Comparison of ENCODE assay signal across 33 cellular contexts in the genomic region with DNA sequence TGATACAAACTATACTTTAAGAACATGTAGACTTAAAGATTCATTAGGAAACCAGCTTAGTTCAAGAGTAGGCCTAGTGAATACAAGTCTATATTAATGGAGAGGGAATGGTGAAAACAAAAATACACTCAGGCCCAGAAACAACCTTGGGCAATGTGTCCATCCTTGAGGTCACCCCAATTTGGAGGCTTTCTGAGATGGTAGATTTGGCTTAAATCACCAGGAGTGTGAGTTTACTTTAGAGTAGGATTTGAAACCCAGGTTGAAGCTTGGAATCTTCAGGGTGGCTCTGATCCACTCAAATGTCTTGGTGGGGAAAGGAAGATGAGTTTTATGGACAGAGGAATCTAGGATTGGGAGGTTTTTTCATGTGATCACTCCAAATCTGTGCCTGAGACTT. TPM values are rescaled to one million over a fixed set of nuclear protein-coding genes. Genes with fewer than 3 reads are reported as not detected.
DNase-seq lines count a peak whose midpoint lies in the region; ATAC-seq and TF ChIP-seq lines count a peak whose summit lies in the region.
"Had no signal": no experiment of that assay in that cellular context is flagged by ENCODE, and none has a peak within 500 bp of the region (broad histone marks: within the 10 kb centered on the region; RNA-seq: fewer than 3 reads in every experiment).

No MANE protein-coding gene starts in this region.

- no TSS peak for BruUV-seq in Caco-2 (replicated peaks; lab: Mats Ljungman, UMichigan)

- H3K9me3 ChIP-seq in Caco-2, result no peaks in the 10 kb centered on the region
- H3K9me3 ChIP-seq: ascending aorta, BE2C, heart right ventricle, ovary, right atrium auricular region, spleen, stomach had no signal

- H3K27ac ChIP-seq in epithelial cell of prostate, result peak overlapping the region; percentile 82
- H3K27ac ChIP-seq: ascending aorta, ovary, spleen, stomach had no signal

- H3K27me3 ChIP-seq in Caco-2 (replicated peaks; ENCODE audit: control insufficient read depth, insufficient read depth, low read length), result no peaks in the 10 kb centered on the region
- H3K27me3 ChIP-seq: ascending aorta, BE2C, dorsolateral prefrontal cortex, heart right ventricle, ovary, right atrium auricular region, spleen, stomach had no signal

- H3K27me3 Mint-ChIP-seq in activated CD4-positive, alpha-beta T cell treated with anti-CD3 and anti-CD28 coated beads, Interleukin-2, amount 10 ng/mL, durations not matched to agents 7 days and 5 days, result no peaks in the 10 kb centered on the region
- H3K27me3 Mint-ChIP-seq in Caco-2 (ENCODE audit: insufficient read depth, unreplicated experiment) (no peaks in the 10 kb centered on the region), WTC11 (ENCODE audit: low read depth) (no peaks in the 10 kb centered on the region)
- H3K27me3 Mint-ChIP-seq: activated B cell treated with CpG ODN at 0.5 μM for 24 hours; central memory CD8-positive, alpha-beta T cell; naive B cell had no signal

- peaks cover 13% of the 10 kb centered on the region for H3K36me3 ChIP-seq in Caco-2 (ENCODE audit: control insufficient read depth, insufficient read depth, low read length)
- H3K36me3 ChIP-seq: ovary had no signal

- peaks cover 86% of the 10 kb centered on the region for H3K36me3 Mint-ChIP-seq in activated CD4-positive, alpha-beta T cell treated with anti-CD3 and anti-CD28 coated beads, Interleukin-2, amount 10 ng/mL, durations not matched to agents 7 days and 5 days (ENCODE audit: low read depth)
- H3K36me3 Mint-ChIP-seq in Caco-2 (ENCODE audit: insufficient read depth, unreplicated experiment) (peaks cover 100% of the 10 kb centered on the region), WTC11 (peaks cover 96% of the 10 kb centered on the region)

- intact Hi-C loops in Caco-2 (cut with micrococcal nuclease; ENCODE audit: unreplicated experiment), result no loop called here

- POLR2A ChIA-PET in activated CD4-positive, alpha-beta T cell treated with anti-CD3 and anti-CD28 coated beads, Interleukin-2, amount 10 ng/mL, durations not matched to agents 7 days and 5 days (lab: Charles Lee), result interaction anchor here (0.7 kb wide), 2 partner anchors 146 to 168 kb away, joined by 3 read pairs; a partner anchor contains a TSS
- POLR2A ChIA-PET in Caco-2 (lab: Charles Lee) (interaction anchor here (1.1 to 1.2 kb wide), 2 partner anchors 10 to 33 kb away, joined by 4 to 5 read pairs; a partner anchor contains a TSS), WTC11 (lab: Charles Lee) (interaction anchor here (1.0 kb wide), 1 partner anchor 11 kb away, joined by 4 read pairs; a partner anchor contains a TSS)

- H3K4me3 Mint-ChIP-seq in activated CD4-positive, alpha-beta T cell treated with anti-CD3 and anti-CD28 coated beads, Interleukin-2, amount 10 ng/mL, durations not matched to agents 7 days and 5 days, result no peak overlapping the region
- H3K4me3 Mint-ChIP-seq in Caco-2 (ENCODE audit: unreplicated experiment) (peak overlapping the region; percentile 28), WTC11 (no peak overlapping the region; the same call in 1 of the 2 replicates)
- H3K4me3 Mint-ChIP-seq: activated B cell treated with CpG ODN at 0.5 μM for 24 hours; central memory CD8-positive, alpha-beta T cell; naive B cell had no signal

- H3K9me3 Mint-ChIP-seq in activated CD4-positive, alpha-beta T cell treated with anti-CD3 and anti-CD28 coated beads, Interleukin-2, amount 10 ng/mL, durations not matched to agents 7 days and 5 days, result no peaks in the 10 kb centered on the region
- no peaks in the 10 kb centered on the region for H3K9me3 Mint-ChIP-seq in Caco-2 (ENCODE audit: unreplicated experiment)
- no peaks in the 10 kb centered on the region for H3K9me3 Mint-ChIP-seq in WTC11
- H3K9me3 Mint-ChIP-seq: activated B cell treated with CpG ODN at 0.5 μM for 24 hours; central memory CD8-positive, alpha-beta T cell; naive B cell had no signal

- no peak for TF ChIP-seq CTCF in Caco-2 (IDR thresholded peaks at IDR 0.05; ENCODE audit: insufficient read depth in 1 of 2, low read depth in 1 of 2, low read length in 1 of 2, severe bottlenecking in 1 of 2, unreplicated experiment in 1 of 2)
- no peak for TF ChIP-seq CTCF in WTC11 (IDR thresholded peaks at IDR 0.05)

- peaks cover 90% of the 10 kb centered on the region for H3K4me1 ChIP-seq in Caco-2
- H3K4me1 ChIP-seq: ascending aorta had no signal

- H3K4me3 ChIP-seq in Caco-2 (ENCODE audit: low read depth, low read length), result no peak overlapping the region
- H3K4me3 ChIP-seq: ascending aorta, dorsolateral prefrontal cortex, heart right ventricle, ovary, right atrium auricular region, spleen, stomach had no signal

- H3K27ac Mint-ChIP-seq in activated CD4-positive, alpha-beta T cell treated with anti-CD3 and anti-CD28 coated beads, Interleukin-2, amount 10 ng/mL, durations not matched to agents 7 days and 5 days, result peak overlapping the region; percentile 11
- H3K27ac Mint-ChIP-seq in Caco-2 (ENCODE audit: unreplicated experiment) (peak overlapping the region; percentile 76), WTC11 (peak overlapping the region; percentile 77)
- H3K27ac Mint-ChIP-seq: activated B cell treated with CpG ODN at 0.5 μM for 24 hours had no signal

- peaks cover 80% of the 10 kb centered on the region for H3K4me1 Mint-ChIP-seq in activated CD4-positive, alpha-beta T cell treated with anti-CD3 and anti-CD28 coated beads, Interleukin-2, amount 10 ng/mL, durations not matched to agents 7 days and 5 days
- H3K4me1 Mint-ChIP-seq in Caco-2 (ENCODE audit: low read depth, unreplicated experiment) (peaks cover 77% of the 10 kb centered on the region), WTC11 (peaks cover 82% of the 10 kb centered on the region)
- H3K4me1 Mint-ChIP-seq: naive B cell had no signal

- DNase-seq in activated CD4-positive, alpha-beta T cell treated with anti-CD3 and anti-CD28 coated beads, Interleukin-2, amount 10 ng/mL, durations not matched to agents 7 days and 5 days, result no peak
- DNase-seq in activated CD4-positive, alpha-beta T cell treated with anti-CD3 and anti-CD28 coated beads, Interleukin-2, amount 50 U/mL, for 1 hour, result no peak
- DNase-seq in Caco-2, result no peak
- no peak for DNase-seq in WTC11 (ENCODE audit: low spot score)
- DNase-seq in epithelial cell of prostate (ENCODE audit: low read depth, low spot score), result no peak
- no peak for DNase-seq in epidermal melanocyte (ENCODE audit: insufficient read length, low spot score)
- DNase-seq in LoVo (ENCODE audit: low spot score), result no peak
- DNase-seq: activated B cell treated with CpG ODN at 0.5 μM for 24 hours; activated effector memory CD4-positive, alpha-beta T cell treated with anti-CD3 and anti-CD28 coated beads, Interleukin-2, amount 50 U/mL, for 16 hours; BE2C; dorsolateral prefrontal cortex; heart right ventricle; left colon; mesendoderm; naive B cell; NCI-H1092; NCI-H2081; NCI-H82; ovary; spleen; stimulated activated CD4-positive, alpha-beta T cell treated with anti-CD3 and anti-CD28 coated beads, Interleukin-4, amount 100 ng/mL, for 24 hours; stomach; T1000; trophoblast cell had no signal

- CTCF ChIA-PET in activated CD4-positive, alpha-beta T cell treated with anti-CD3 and anti-CD28 coated beads, Interleukin-2, amount 10 ng/mL, durations not matched to agents 7 days and 5 days (lab: Charles Lee), result interaction anchor here (0.6 to 3.4 kb wide), 3 partner anchors 11 to 198 kb away, joined by 4 to 13 read pairs (median 5); a partner anchor contains a TSS
- CTCF ChIA-PET in Caco-2 (lab: Charles Lee) (no interaction called here), WTC11 (lab: Charles Lee) (no interaction called here)

- ATAC-seq in WTC11 (no peak), GM18868 (IDR thresholded peaks at IDR 0.05; ENCODE audit: unreplicated experiment) (no peak)
- ATAC-seq: heart right ventricle, left colon had no signal

TF ChIP-seq in WTC11, 78 proteins besides CTCF, POLR2A, EP300 and RAD21 (continues in another document):
- TF ChIP-seq, protein P1, sequence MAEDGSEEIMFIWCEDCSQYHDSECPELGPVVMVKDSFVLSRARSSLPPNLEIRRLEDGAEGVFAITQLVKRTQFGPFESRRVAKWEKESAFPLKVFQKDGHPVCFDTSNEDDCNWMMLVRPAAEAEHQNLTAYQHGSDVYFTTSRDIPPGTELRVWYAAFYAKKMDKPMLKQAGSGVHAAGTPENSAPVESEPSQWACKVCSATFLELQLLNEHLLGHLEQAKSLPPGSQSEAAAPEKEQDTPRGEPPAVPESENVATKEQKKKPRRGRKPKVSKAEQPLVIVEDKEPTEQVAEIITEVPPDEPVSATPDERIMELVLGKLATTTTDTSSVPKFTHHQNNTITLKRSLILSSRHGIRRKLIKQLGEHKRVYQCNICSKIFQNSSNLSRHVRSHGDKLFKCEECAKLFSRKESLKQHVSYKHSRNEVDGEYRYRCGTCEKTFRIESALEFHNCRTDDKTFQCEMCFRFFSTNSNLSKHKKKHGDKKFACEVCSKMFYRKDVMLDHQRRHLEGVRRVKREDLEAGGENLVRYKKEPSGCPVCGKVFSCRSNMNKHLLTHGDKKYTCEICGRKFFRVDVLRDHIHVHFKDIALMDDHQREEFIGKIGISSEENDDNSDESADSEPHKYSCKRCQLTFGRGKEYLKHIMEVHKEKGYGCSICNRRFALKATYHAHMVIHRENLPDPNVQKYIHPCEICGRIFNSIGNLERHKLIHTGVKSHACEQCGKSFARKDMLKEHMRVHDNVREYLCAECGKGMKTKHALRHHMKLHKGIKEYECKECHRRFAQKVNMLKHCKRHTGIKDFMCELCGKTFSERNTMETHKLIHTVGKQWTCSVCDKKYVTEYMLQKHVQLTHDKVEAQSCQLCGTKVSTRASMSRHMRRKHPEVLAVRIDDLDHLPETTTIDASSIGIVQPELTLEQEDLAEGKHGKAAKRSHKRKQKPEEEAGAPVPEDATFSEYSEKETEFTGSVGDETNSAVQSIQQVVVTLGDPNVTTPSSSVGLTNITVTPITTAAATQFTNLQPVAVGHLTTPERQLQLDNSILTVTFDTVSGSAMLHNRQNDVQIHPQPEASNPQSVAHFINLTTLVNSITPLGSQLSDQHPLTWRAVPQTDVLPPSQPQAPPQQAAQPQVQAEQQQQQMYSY (CRISPR knock-in tag; IDR thresholded peaks at IDR 0.05), result no peak
- TF ChIP-seq ZNF416 (CRISPR knock-in tag; IDR thresholded peaks at IDR 0.05) (no peak), TEAD1 (CRISPR knock-in tag; IDR thresholded peaks at IDR 0.05) (no peak), ZNF263 (CRISPR knock-in tag; IDR thresholded peaks at IDR 0.05; ENCODE audit: low read depth) (no peak), FOXK1 (CRISPR knock-in tag; IDR thresholded peaks at IDR 0.05) (no peak), RORB (CRISPR knock-in tag; IDR thresholded peaks at IDR 0.05) (no peak), TP53 (CRISPR knock-in tag; IDR thresholded peaks at IDR 0.05) (no peak), NR2C2 (CRISPR knock-in tag; IDR thresholded peaks at IDR 0.05) (no peak), ZNF121 (CRISPR knock-in tag; IDR thresholded peaks at IDR 0.05) (no peak)

RNA-seq across cellular contexts. Expression of a gene that starts 10.5 kb away (rescaled TPM):
- total RNA-seq in activated CD4-positive, alpha-beta T cell treated with anti-CD3 and anti-CD28 coated beads, Interleukin-2, amount 10 ng/mL, durations not matched to agents 7 days and 5 days, result 1,000 to 10,000 TPM in 1 of 2 experiments, 100 to 1,000 TPM in 1; 819 to 1,195 TPM
- total RNA-seq in Caco-2 (2022), result 1,752 and 1,948 TPM in 2 replicates
- 1,504 to 1,616 TPM (median 1,559 TPM) in 3 replicates for total RNA-seq in WTC11 (2021)

RNA-seq across cellular contexts. Expression of a gene that starts 42.5 kb away (rescaled TPM):
- not detected for total RNA-seq in activated CD4-positive, alpha-beta T cell treated with anti-CD3 and anti-CD28 coated beads, Interleukin-2, amount 10 ng/mL, durations not matched to agents 7 days and 5 days
- total RNA-seq in Caco-2 (2022) (0.66 and 1.3 TPM in 2 replicates), WTC11 (2021) (not detected in 3 replicates)
- total RNA-seq: A172, activated B cell treated with CpG ODN at 0.5 μM for 24 hours, ascending aorta, epithelial cell of proximal tubule, fibroblast of villous mesenchyme, left colon, LHCN-M2, OCI-LY7, right atrium auricular region, spleen, stomach had no signal

Comparison
In these comparisons a context has a peak if more than half of its experiments do, and no peak if none do; other contexts are left out.
1. H3K27ac Mint-ChIP-seq: peak in every context shown above with its lines; median percentile 77 in WTC11; 76 in Caco-2; 11 in activated CD4-positive, alpha-beta T cell treated with anti-CD3 and anti-CD28 coated beads, Interleukin-2, amount 10 ng/mL, durations not matched to agents 7 days and 5 days.